ENCODE assay signal across 15 cellular contexts in the genomic region with DNA sequence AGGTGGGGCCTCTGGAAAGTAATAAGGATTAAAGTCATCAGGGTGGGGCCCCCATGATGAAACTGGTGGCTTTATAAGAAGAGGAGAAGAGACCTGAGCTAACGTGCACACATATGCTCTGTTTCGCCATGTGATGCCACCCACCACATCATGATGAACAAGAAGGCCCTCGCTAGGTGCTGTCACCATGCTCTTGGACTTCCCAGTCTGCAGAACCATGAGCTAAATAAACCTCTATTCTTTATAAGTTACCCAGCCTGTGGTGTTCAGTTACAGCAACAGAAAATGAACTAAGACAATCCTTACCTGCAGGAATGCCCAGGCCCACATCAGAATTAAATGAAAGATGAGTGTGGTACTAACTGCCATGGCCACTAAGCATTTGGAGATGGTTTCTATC.
DNase-seq lines count a peak whose midpoint lies in the region; ATAC-seq and TF ChIP-seq lines count a peak whose summit lies in the region.
"Had no signal": no experiment of that assay in that cellular context is flagged by ENCODE, and none has a peak within 500 bp of the region (broad histone marks: within the 10 kb centered on the region; RNA-seq: fewer than 3 reads in every experiment).

No MANE protein-coding gene starts in this region.

- H3K4me1 Mint-ChIP-seq in activated CD8-positive, alpha-beta T cell treated with anti-CD3 and anti-CD28 coated beads, Interleukin-2, amount 10 ng/mL, durations not matched to agents 7 days and 5 days (ENCODE audit: low read depth) = no peaks in the 10 kb centered on the region

- CTCF ChIA-PET in activated CD8-positive, alpha-beta T cell treated with anti-CD3 and anti-CD28 coated beads, Interleukin-2, amount 10 ng/mL, durations not matched to agents 7 days and 5 days (lab: Charles Lee) = no interaction called here

- H3K4me1 ChIP-seq in right cardiac atrium (ENCODE audit: control insufficient read depth, insufficient read depth, low read length) = peaks cover 20% of the 10 kb centered on the region
- H3K4me1 ChIP-seq in gastroesophageal sphincter = peaks cover 20 to 100% (median 33%) of the 10 kb centered on the region in 3 donors
- H3K4me1 ChIP-seq: A549, Caco-2, HAP-1 had no signal

- POLR2A ChIA-PET in activated CD8-positive, alpha-beta T cell treated with anti-CD3 and anti-CD28 coated beads, Interleukin-2, amount 10 ng/mL, durations not matched to agents 7 days and 5 days (lab: Charles Lee) = no interaction called here

- no peak for TF ChIP-seq EP300 in gastroesophageal sphincter (IDR thresholded peaks at IDR 0.05)

- no peak overlapping the region for H3K4me3 Mint-ChIP-seq in activated CD8-positive, alpha-beta T cell treated with anti-CD3 and anti-CD28 coated beads, Interleukin-2, amount 10 ng/mL, durations not matched to agents 7 days and 5 days
- H3K4me3 Mint-ChIP-seq: CD4-positive, alpha-beta T cell had no signal

- intact Hi-C loops in cardiac septum (cut with DNase I) (no loop called here), left ventricle myocardium superior (cut with micrococcal nuclease) (no loop called here), right cardiac atrium (cut with DNase I) (no loop called here), Right ventricle myocardium superior (cut with DNase I) (no loop called here)

- no peaks in the 10 kb centered on the region for H3K9me3 Mint-ChIP-seq in activated CD8-positive, alpha-beta T cell treated with anti-CD3 and anti-CD28 coated beads, Interleukin-2, amount 10 ng/mL, durations not matched to agents 7 days and 5 days (ENCODE audit: insufficient read depth)

- H3K27ac Mint-ChIP-seq in activated CD8-positive, alpha-beta T cell treated with anti-CD3 and anti-CD28 coated beads, Interleukin-2, amount 10 ng/mL, durations not matched to agents 7 days and 5 days = no peak overlapping the region
- H3K27ac Mint-ChIP-seq: CD4-positive, alpha-beta T cell had no signal

- DNase-seq in cardiac septum (ENCODE audit: low spot score) = peak; percentile 36
- no peak for DNase-seq in left ventricle myocardium superior
- no peak for DNase-seq in right cardiac atrium
- DNase-seq in Right ventricle myocardium superior = no peak
- no peak for DNase-seq in activated CD8-positive, alpha-beta T cell treated with anti-CD3 and anti-CD28 coated beads, Interleukin-2, amount 10 ng/mL, durations not matched to agents 7 days and 5 days
- DNase-seq: AML-193; Caco-2; CD4-positive, alpha-beta T cell; GM23248 had no signal

- TF ChIP-seq POLR2A in gastroesophageal sphincter (IDR thresholded peaks at IDR 0.05) = no peak

- peaks cover 12% of the 10 kb centered on the region for H3K27me3 Mint-ChIP-seq in activated CD8-positive, alpha-beta T cell treated with anti-CD3 and anti-CD28 coated beads, Interleukin-2, amount 10 ng/mL, durations not matched to agents 7 days and 5 days (ENCODE audit: low read depth)

- H3K36me3 ChIP-seq in gastroesophageal sphincter = no peaks in the 10 kb centered on the region
- H3K36me3 ChIP-seq: HAP-1 had no signal

- H3K9me3 ChIP-seq in right cardiac atrium (ENCODE audit: control insufficient read depth, low read length) (no peaks in the 10 kb centered on the region), gastroesophageal sphincter (no peaks in the 10 kb centered on the region)
- H3K9me3 ChIP-seq: Caco-2, HAP-1 had no signal

- WGBS in right cardiac atrium = 96% methylated on average over 3 of the region's 3 CpGs
- WGBS in gastroesophageal sphincter (ENCODE audit: low coverage in 1 of 2), 2 donors = 88 to 100% methylated on average over 3 of the region's 3 CpGs

- H3K27me3 ChIP-seq in right cardiac atrium (ENCODE audit: control insufficient read depth, insufficient read depth) = no peaks in the 10 kb centered on the region
- no peaks in the 10 kb centered on the region for H3K27me3 ChIP-seq in gastroesophageal sphincter

- peak overlapping the region; percentile 58 for H3K27ac ChIP-seq in right cardiac atrium (ENCODE audit: low read length)
- H3K27ac ChIP-seq in gastroesophageal sphincter = peak overlapping the region in 3 of 4 donors; percentile 60 to 92 (median 92)
- H3K27ac ChIP-seq: 22Rv1, A549, C4-2B, GM23248 had no signal

- no peaks in the 10 kb centered on the region for H3K36me3 Mint-ChIP-seq in activated CD8-positive, alpha-beta T cell treated with anti-CD3 and anti-CD28 coated beads, Interleukin-2, amount 10 ng/mL, durations not matched to agents 7 days and 5 days (ENCODE audit: low read depth)

- no peak for ATAC-seq in left ventricle myocardium superior
- ATAC-seq in right cardiac atrium = no peak
- no peak for ATAC-seq in Right ventricle myocardium superior (ENCODE audit: poor library complexity)
- ATAC-seq in gastroesophageal sphincter = no peak
- ATAC-seq in activated CD8-positive, alpha-beta T cell treated with anti-CD3 and anti-CD28 coated beads, Interleukin-2, amount 10 ng/mL, durations not matched to agents 7 days and 5 days = no peak
- no peak for ATAC-seq in GM18511 (IDR thresholded peaks at IDR 0.05; ENCODE audit: unreplicated experiment)
- ATAC-seq: A549 had no signal

- TF ChIP-seq CTCF in gastroesophageal sphincter (IDR thresholded peaks at IDR 0.05) = no peak

- H3K4me3 ChIP-seq in right cardiac atrium (ENCODE audit: low read length) (no peak overlapping the region), gastroesophageal sphincter (no peak overlapping the region)
- H3K4me3 ChIP-seq: A549, GM23248, HAP-1 had no signal
